18 cellular contexts compared by ENCODE assay signal in genomic region chr3:18241837-18242236, GRCh38.
DNase-seq lines count a peak whose midpoint lies in the region; ATAC-seq, FAIRE-seq and TF ChIP-seq lines count a peak whose summit lies in the region.
"Had no signal": no experiment of that assay in that cellular context is flagged by ENCODE, and none has a peak within 500 bp of the region (broad histone marks: within the 10 kb centered on the region; RNA-seq: fewer than 3 reads in every experiment).

No MANE protein-coding gene starts in this region.

- H3K36me3 ChIP-seq in RWPE2 (ENCODE audit: low read depth) (no peaks in the 10 kb centered on the region), bronchial epithelial cell (ENCODE audit: control insufficient read depth, insufficient read depth, low read length) (no peaks in the 10 kb centered on the region)
- H3K36me3 ChIP-seq: HAP-1 had no signal

- H3K9me3 ChIP-seq in RWPE2 (ENCODE audit: severe bottlenecking) = no peaks in the 10 kb centered on the region
- H3K9me3 ChIP-seq: HAP-1 had no signal

- H3K27ac ChIP-seq in RWPE2 (ENCODE audit: poor library complexity, severe bottlenecking) (peak overlapping the region; percentile 22), foreskin keratinocyte (no peak overlapping the region)
- H3K27ac ChIP-seq: HL-60 had no signal

- TF ChIP-seq CTCF in AG10803 (conservative IDR thresholded peaks at IDR 0.05; ENCODE audit: low read length) = no peak
- no peak for TF ChIP-seq CTCF in RWPE2 (IDR thresholded peaks at IDR 0.05; ENCODE audit: poor library complexity, severe bottlenecking)
- no peak for TF ChIP-seq CTCF in bronchial epithelial cell (IDR thresholded peaks at IDR 0.05; ENCODE audit: insufficient read depth, low read length, severe bottlenecking)
- TF ChIP-seq CTCF in foreskin keratinocyte (conservative IDR thresholded peaks at IDR 0.05) = no peak

- FAIRE-seq in bronchial epithelial cell (lab: Jason Lieb, UNC) (no peak), urothelium cell line (lab: Jason Lieb, UNC) (no peak)
- FAIRE-seq: D721Med, GM12892, GM19239, H1 had no signal

- H3K4me3 ChIP-seq in AG10803 (ENCODE audit: low read length) (no peak overlapping the region), RWPE2 (ENCODE audit: severe bottlenecking) (no peak overlapping the region), bronchial epithelial cell (ENCODE audit: low read depth, low read length) (no peak overlapping the region)
- H3K4me3 ChIP-seq: HAP-1 had no signal

- ATAC-seq in RWPE2 (ENCODE audit: low read depth) (peak; percentile 35; the same call in 2 of the 3 replicates), foreskin keratinocyte (peak; percentile 51), HG03108 (IDR thresholded peaks at IDR 0.05; ENCODE audit: unreplicated experiment) (no peak)
- ATAC-seq: CD8-positive, alpha-beta T cell had no signal

- DNase-seq in AG10803 (ENCODE audit: low read depth) = peak; percentile 7
- no peak for DNase-seq in RWPE2 (ENCODE audit: low spot score)
- DNase-seq in bronchial epithelial cell (ENCODE audit: low read depth) = peak; percentile 82
- DNase-seq in foreskin keratinocyte = peak; percentile 64 to 84
- DNase-seq in NCI-H774 (lab: John Stamatoyannopoulos, UW) = no peak
- no peak for DNase-seq in urothelium cell line (ENCODE audit: low spot score)
- DNase-seq: CD8-positive, alpha-beta T cell; COR-L47; DMS153; DMS79 treated with DMSO at 0.1 percent for 48 hours; GDM1 had no signal

- H3K27me3 ChIP-seq in RWPE2 (ENCODE audit: insufficient read depth, poor library complexity, severe bottlenecking) = no peaks in the 10 kb centered on the region
- H3K27me3 ChIP-seq in bronchial epithelial cell (ENCODE audit: control insufficient read depth, insufficient read depth, low read length) = no peaks in the 10 kb centered on the region
- H3K27me3 ChIP-seq in foreskin keratinocyte = no peaks in the 10 kb centered on the region

- H3K4me1 ChIP-seq in RWPE2 (ENCODE audit: insufficient read depth, poor library complexity, severe bottlenecking) (peaks cover 38% of the 10 kb centered on the region), foreskin keratinocyte (peaks cover 47% of the 10 kb centered on the region)

Comparison
In these comparisons a context has a peak if more than half of its experiments do, and no peak if none do; other contexts are left out.
1. DNase-seq: peak in AG10803 (single experiment), bronchial epithelial cell (single experiment) and foreskin keratinocyte (2 of 2); none in RWPE2 (single experiment), NCI-H774 (single experiment) and urothelium cell line (single experiment).